8 cellular contexts compared by ENCODE assay signal in the genomic region with DNA sequence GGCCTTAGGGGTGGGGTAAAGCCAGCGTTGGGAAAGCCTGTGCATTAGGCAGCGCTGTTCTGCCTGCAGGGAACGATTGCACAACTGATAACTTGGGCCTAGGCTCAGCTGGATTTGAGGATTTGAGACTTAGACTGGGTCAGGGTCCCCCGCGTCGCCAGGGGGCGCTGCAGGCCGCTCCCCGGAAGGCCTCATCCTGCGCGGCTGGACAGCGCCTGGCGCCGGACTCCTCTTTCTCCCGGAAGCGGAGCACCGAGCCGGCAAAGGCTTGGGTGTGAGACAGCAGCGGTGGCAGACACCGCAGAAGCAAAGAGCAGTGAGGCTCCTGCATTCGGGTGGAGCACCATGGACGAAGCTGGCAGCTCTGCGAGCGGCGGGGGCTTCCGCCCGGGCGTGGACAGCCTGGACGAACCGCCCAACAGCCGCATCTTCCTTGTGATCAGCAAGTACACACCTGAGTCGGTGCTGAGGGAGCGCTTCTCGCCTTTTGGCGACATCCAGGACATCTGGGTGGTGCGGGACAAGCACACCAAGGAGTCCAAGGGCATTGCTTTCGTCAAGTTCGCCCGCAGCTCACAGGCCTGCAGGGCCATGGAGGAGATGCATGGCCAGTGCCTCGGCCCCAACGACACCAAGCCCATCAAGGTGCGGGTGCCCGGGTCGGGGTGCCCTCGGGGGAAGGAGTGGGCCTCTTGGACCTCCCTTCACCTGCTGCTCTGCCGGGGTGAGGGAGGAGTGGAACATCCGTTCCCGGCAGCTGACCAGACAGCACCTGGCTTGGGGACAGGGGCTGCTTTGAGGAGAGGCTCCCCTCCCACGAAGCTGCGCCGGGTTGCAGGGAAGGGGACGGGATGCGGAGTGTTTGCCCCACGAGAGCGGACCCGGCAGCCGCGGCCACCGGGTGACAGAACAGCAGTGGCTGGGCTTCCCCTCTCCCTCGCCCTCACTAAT. TPM values are rescaled to one million over a fixed set of nuclear protein-coding genes. Genes with fewer than 3 reads are reported as not detected.
DNase-seq lines count a peak whose midpoint lies in the region; TF ChIP-seq lines count a peak whose summit lies in the region.

TSS of gene RBM45 (plus strand) at position 236 of the 951 bp plus-strand sequence. CDS start at position 346, 110 bp downstream.

- TF ChIP-seq CTCF in GM20000 (IDR thresholded peaks at IDR 0.05; ENCODE audit: extremely low read depth, missing control alignments) = peak; percentile 84

- in situ Hi-C loops in Caki2 (cut with HindIII; ENCODE audit: low pct_unique_long_range_greater_than_20kb, low sequenced_read_pairs) = no loop called here

- H3K9me3 ChIP-seq in endocrine pancreas (ENCODE audit: control insufficient read depth, low read length) = no peaks in the 10 kb centered on the region

- peaks cover 6% of the 10 kb centered on the region for H3K4me1 ChIP-seq in endocrine pancreas (ENCODE audit: control insufficient read depth, insufficient read depth, low read length)

- DNase-seq in Caki2 (ENCODE audit: low read depth) = peak; percentile 88
- peak; percentile 90 for DNase-seq in GM20000 (ENCODE audit: low spot score)
- DNase-seq in HT-29 (ENCODE audit: low spot score) = peak; percentile 91
- peak; percentile 87 for DNase-seq in NOMO-1 treated with DMSO at 0.1 percent for 48 hours (lab: John Stamatoyannopoulos, UW; ENCODE audit: unreplicated experiment)
- peak; percentile 68 to 70 for DNase-seq in activated CD8-positive, alpha-beta memory T cell treated with anti-CD3 and anti-CD28 coated beads for 4 hours (ENCODE audit: low read depth in 2 of 2)
- DNase-seq in mesenteric fat pad (ENCODE audit: low spot score) = peak; percentile 97
- DNase-seq in stimulated activated CD8-positive, alpha-beta memory T cell treated with anti-CD3 and anti-CD28 coated beads, Interleukin-15, amount 100 ng/mL, for 24 hours (ENCODE audit: low read depth) = peak; percentile 78

- no peaks in the 10 kb centered on the region for H3K36me3 ChIP-seq in endocrine pancreas (ENCODE audit: control insufficient read depth, insufficient read depth, low read length)

- no peaks in the 10 kb centered on the region for H3K27me3 ChIP-seq in endocrine pancreas (ENCODE audit: control insufficient read depth, insufficient read depth, low read length)

- H3K9ac ChIP-seq in endocrine pancreas (ENCODE audit: control insufficient read depth, insufficient read depth, low read length) = peak within 1 kb of the TSS; percentile 96

- peak within 1 kb of the TSS; percentile 81 for H3K4me3 ChIP-seq in endocrine pancreas (ENCODE audit: control insufficient read depth, insufficient read depth, low read length)

RNA-seq across cellular contexts. Expression of gene RBM45, which starts in this region (rescaled TPM):
- total RNA-seq in Caki2 (2014; rRNA removed; shearing (Covaris generic); ENCODE audit: low replicate concordance) = 23.3 and 23.5 TPM in 2 replicates
- total RNA-seq in HT-29 (2014; rRNA removed; shearing (Covaris generic)) = 6.1 and 10.3 TPM in 2 replicates
- total RNA-seq in mesenteric fat pad = 13.1 TPM

Comparison
In these comparisons a context has a peak if more than half of its experiments do, and no peak if none do; other contexts are left out.
1. Peak in every context shown above with its lines: DNase-seq and H3K4me3 ChIP-seq.